ENCODE assay signal across 24 cellular contexts in the genomic region with DNA sequence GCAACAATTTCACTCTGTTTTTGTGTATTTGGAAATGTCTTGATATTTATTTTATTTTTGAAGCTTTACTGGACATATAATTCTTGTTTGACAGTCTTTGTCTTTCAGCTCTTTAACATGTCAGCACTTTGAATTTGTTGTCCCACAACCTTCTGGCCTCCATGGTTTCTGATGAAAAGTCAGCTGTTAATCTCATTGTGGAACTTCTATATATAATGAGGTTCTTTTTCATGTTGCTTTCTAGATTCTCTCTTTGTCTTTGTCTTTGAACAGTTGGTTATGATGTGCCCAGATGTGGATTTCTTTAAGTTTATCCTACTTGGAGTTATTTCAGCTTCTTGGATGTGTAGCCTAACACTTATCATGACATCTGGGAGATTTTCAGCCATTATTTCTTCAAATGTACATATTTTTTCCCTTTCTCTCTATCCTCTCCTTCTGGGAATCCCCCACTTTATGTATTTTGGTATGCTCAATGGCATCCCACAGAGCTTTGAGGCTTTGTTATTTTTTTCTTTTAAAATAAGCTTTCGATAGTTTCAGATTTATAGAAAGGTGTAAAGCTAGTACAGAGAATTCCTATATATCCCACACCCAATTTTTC.
"Had no signal": no experiment of that assay in that cellular context is flagged by ENCODE, and none has a peak within 500 bp of the region (broad histone marks: within the 10 kb centered on the region; RNA-seq: fewer than 3 reads in every experiment).

No MANE protein-coding gene starts in this region.

- H3K4me1 ChIP-seq: adrenal gland, esophagus squamous epithelium, gastrocnemius medialis, left ventricle myocardium inferior, sigmoid colon, vagina had no signal

- FAIRE-seq: astrocyte, colon, endothelial cell of umbilical vein had no signal

- DNase-seq: activated CD4-positive, alpha-beta T cell treated with anti-CD3 and anti-CD28 coated beads, Interleukin-2, amount 10 ng/mL, durations not matched to agents 7 days and 5 days; activated CD4-positive, CD25-positive, alpha-beta regulatory T cell treated with anti-CD3 and anti-CD28 coated beads, Interleukin-2, amount 50 U/mL, for 72 hours; activated CD8-positive, alpha-beta memory T cell treated with anti-CD3 and anti-CD28 coated beads, Interleukin-2, amount 10 ng/mL, durations not matched to agents 7 days and 5 days; activated CD8-positive, alpha-beta T cell treated with anti-CD3 and anti-CD28 coated beads for 36 hours; activated gamma-delta T cell; activated T-cell treated with anti-CD3 and anti-CD28 coated beads for 4 hours; adrenal gland; effector memory CD4-positive, alpha-beta T cell; esophagus squamous epithelium; gastrocnemius medialis; hippocampal formation; left ventricle myocardium inferior; midbrain; natural killer cell; sigmoid colon; stimulated activated CD4-positive, alpha-beta T cell treated with anti-CD3 and anti-CD28 coated beads, Interleukin-15, amount 100 ng/mL, for 24 hours; stimulated activated naive B cell treated with anti-CD40 and anti-IgM and Interleukin-4, amounts not matched to agents 10 μg/mL and 1 μg/mL and 100 μg/mL, for 72 hours had no signal

- H3K27ac ChIP-seq: adrenal gland, esophagus squamous epithelium, gastrocnemius medialis, left ventricle myocardium inferior, sigmoid colon, thoracic aorta, vagina, VCaP had no signal

- H3K4me2 ChIP-seq: smooth muscle cell had no signal

- ATAC-seq: activated CD8-positive, alpha-beta memory T cell treated with anti-CD3 and anti-CD28 coated beads, Interleukin-2, amount 10 ng/mL, durations not matched to agents 7 days and 5 days; activated CD8-positive, alpha-beta T cell treated with anti-CD3 and anti-CD28 coated beads for 36 hours; gastrocnemius medialis; natural killer cell; stimulated activated naive B cell treated with anti-CD40 and anti-IgM and Interleukin-4, amounts not matched to agents 10 μg/mL and 1 μg/mL and 100 μg/mL, for 72 hours had no signal

- H3K27me3 ChIP-seq: esophagus squamous epithelium, vagina had no signal

- H3K4me3 ChIP-seq: adrenal gland, esophagus squamous epithelium, gastrocnemius medialis, left ventricle myocardium inferior, sigmoid colon, smooth muscle cell, thoracic aorta, vagina had no signal

- H3K36me3 ChIP-seq: adrenal gland, esophagus squamous epithelium, gastrocnemius medialis, left ventricle myocardium inferior, sigmoid colon, thoracic aorta, vagina had no signal
